In genomic region chr17:19322861-19323260, GRCh38 we compare ENCODE assay signal across 23 cellular contexts.
"Had no signal": no experiment of that assay in that cellular context is flagged by ENCODE, and none has a peak within 500 bp of the region (broad histone marks: within the 10 kb centered on the region; RNA-seq: fewer than 3 reads in every experiment).

No MANE protein-coding gene starts in this region.

- H3K27ac ChIP-seq: KMS-11 had no signal

- FAIRE-seq: astrocyte, RCC 7860, TTC549 had no signal

- ATAC-seq: activated CD8-positive, alpha-beta memory T cell treated with anti-CD3 and anti-CD28 coated beads, Interleukin-2, amount 10 ng/mL, durations not matched to agents 7 days and 5 days; PC-3 had no signal

- H3K4me2 ChIP-seq: KMS-11 had no signal

- H3K9ac ChIP-seq: KMS-11 had no signal

- DNase-seq: activated B cell treated with CpG ODN at 0.5 μM for 24 hours; activated CD4-positive, alpha-beta T cell treated with anti-CD3 and anti-CD28 coated beads for 1 hour; activated CD4-positive, alpha-beta T cell treated with anti-CD3 and anti-CD28 coated beads, Interleukin-2, amount 10 ng/mL, durations not matched to agents 24 days and 14 days; activated CD4-positive, alpha-beta T cell treated with anti-CD3 and anti-CD28 coated beads, Interleukin-2, amount 50 U/mL, for 48 hours; activated CD8-positive, alpha-beta memory T cell treated with anti-CD3 and anti-CD28 coated beads, Interleukin-2, amount 10 ng/mL, durations not matched to agents 7 days and 5 days; activated gamma-delta T cell; activated naive CD4-positive, alpha-beta T cell treated with anti-CD3 and anti-CD28 coated beads for 36 hours; activated T-cell treated with anti-CD3 and anti-CD28 coated beads, Interleukin-2, amount 50 U/mL, for 24 hours; amygdala; NCI-H1092 treated with DMSO at 0.1 percent for 48 hours; NCI-H1417 treated with DMSO at 0.1 percent for 48 hours; NCI-H1694; NCI-H2029 treated with DMSO at 0.1 percent for 48 hours; NCI-H446; NCI-H524; PC-3; SIG-M5; T-helper 2 cell; T1000 had no signal
